1 cellular context compared by ENCODE assay signal in the genomic region with DNA sequence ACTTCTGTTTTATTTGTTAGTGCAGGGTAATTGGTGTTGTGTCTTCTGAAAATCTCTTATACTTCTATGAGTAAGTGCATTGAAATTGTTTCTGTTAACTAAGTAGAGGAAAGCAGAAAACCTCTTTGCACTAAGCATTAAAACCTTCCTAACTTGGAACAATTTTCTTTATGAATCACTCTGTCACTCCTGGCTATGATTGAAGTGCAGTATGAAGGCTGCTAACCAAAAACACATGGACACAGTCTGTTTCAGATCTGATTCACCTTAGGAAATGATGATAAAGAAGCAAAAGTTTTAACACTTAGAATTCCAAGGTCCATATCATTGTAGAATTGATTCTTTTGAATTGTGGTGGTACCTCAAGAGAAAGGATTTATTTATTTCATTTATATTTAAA.
TF ChIP-seq lines count a peak whose summit lies in the region.

No MANE protein-coding gene starts in this region.

TF ChIP-seq in endothelial cell of umbilical vein, 7 proteins besides CTCF, POLR2A, EP300 and RAD21:
- TF ChIP-seq, protein P1, sequence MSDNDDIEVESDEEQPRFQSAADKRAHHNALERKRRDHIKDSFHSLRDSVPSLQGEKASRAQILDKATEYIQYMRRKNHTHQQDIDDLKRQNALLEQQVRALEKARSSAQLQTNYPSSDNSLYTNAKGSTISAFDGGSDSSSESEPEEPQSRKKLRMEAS (IDR thresholded peaks at IDR 0.05; ENCODE audit: insufficient read depth, insufficient read length), result no peak
- peak; percentile 30 for TF ChIP-seq FOS (IDR thresholded peaks at IDR 0.05; ENCODE audit: borderline replicate concordance, insufficient read depth, low read length)
